ENCODE assay signal across 9 cellular contexts in the genomic region with DNA sequence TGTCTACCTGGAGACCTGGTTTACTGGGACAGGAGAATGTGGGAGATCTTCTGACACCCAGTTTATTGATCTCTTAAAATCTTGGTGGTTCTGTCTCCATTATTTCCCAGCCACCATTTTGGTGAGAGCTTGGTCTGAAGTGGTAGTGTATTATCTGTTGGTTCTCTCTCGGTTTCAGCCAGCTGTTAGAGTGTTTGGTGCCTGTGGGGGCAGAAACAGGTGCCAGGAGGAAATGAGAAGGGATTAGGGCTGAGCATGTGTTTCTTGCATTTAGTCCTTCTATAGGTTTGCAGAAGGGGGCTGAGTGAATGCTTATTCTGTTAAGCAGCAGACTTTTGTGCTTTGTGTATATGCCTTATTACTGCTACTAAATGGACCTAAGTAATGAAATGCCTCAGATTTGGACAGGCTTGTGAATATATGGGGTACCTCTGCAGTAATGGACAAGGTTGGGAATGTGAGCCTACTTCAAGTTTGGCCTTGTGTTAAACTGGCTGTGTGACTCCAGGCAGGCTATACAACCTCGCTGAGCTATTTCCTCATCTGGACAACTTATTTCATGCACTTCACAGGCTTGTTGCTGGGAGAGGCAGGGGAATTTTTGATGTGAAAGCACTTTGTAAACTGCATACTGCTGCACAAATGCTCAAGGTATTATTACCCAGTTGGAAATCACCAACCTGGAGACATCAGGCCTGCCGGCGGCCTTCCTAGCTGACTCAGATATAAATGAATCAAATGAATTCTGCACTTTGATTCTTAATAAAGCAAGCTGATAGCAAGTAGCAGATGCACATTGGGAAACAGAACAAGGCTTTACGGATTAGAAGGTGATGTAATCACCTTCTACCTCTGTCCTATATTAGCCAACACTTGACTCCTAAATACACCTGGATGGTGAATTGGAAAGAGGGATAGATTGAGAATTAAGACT. TPM values are rescaled to one million over a fixed set of nuclear protein-coding genes. Genes with fewer than 3 reads are reported as not detected.
DNase-seq lines count a peak whose midpoint lies in the region; ATAC-seq and TF ChIP-seq lines count a peak whose summit lies in the region.
"Had no signal": no experiment of that assay in that cellular context is flagged by ENCODE, and none has a peak within 500 bp of the region (broad histone marks: within the 10 kb centered on the region; RNA-seq: fewer than 3 reads in every experiment).

No MANE protein-coding gene starts in this region.

- H3K4me1 Mint-ChIP-seq in endothelial cell (ENCODE audit: unreplicated experiment) = peaks cover 53% of the 10 kb centered on the region

- H3K4me1 ChIP-seq in KMS-11 (ENCODE audit: low read depth, poor library complexity, severe bottlenecking) (peaks cover 88% of the 10 kb centered on the region), iPS-15b (ENCODE audit: control insufficient read depth, insufficient read depth, low read length) (peaks cover 70% of the 10 kb centered on the region)

- H3K27ac ChIP-seq in KMS-11 = peak overlapping the region; percentile 94

- no peak overlapping the region for H2AFZ ChIP-seq in KMS-11 (ENCODE audit: low read depth)

- H4K20me1 ChIP-seq in KMS-11 (ENCODE audit: insufficient read depth) = no peaks in the 10 kb centered on the region

- no peak overlapping the region for H3K4me3 ChIP-seq in GM12864 (ENCODE audit: low read depth, low read length)
- H3K4me3 ChIP-seq in KMS-11 (IDR thresholded peaks at IDR 0.05; ENCODE audit: insufficient read depth, low read depth, low read length) = no peak overlapping the region
- H3K4me3 ChIP-seq in iPS-15b (ENCODE audit: low read depth, low read length) = peak overlapping the region; percentile 14

- no peaks in the 10 kb centered on the region for H3K27me3 Mint-ChIP-seq in endothelial cell (ENCODE audit: unreplicated experiment)

- H3K9ac ChIP-seq in KMS-11 (peak overlapping the region; percentile 65), iPS-15b (ENCODE audit: low read depth, low read length) (no peak overlapping the region)

- H3K4me3 Mint-ChIP-seq in endothelial cell (ENCODE audit: unreplicated experiment) = no peak overlapping the region

- TF ChIP-seq CTCF in GM12864 (IDR thresholded peaks at IDR 0.05; ENCODE audit: low read depth, low read length, missing control alignments) (no peak), KMS-11 (conservative IDR thresholded peaks at IDR 0.05; ENCODE audit: low read depth, low read length) (no peak), endothelial cell (IDR thresholded peaks at IDR 0.05; ENCODE audit: unreplicated experiment) (no peak)

- DNase-seq in GM12864 (ENCODE audit: low read depth) (peak; percentile 71), NCI-H187 (lab: John Stamatoyannopoulos, UW) (no peak), epidermal melanocyte (ENCODE audit: insufficient read length, low spot score) (no peak), endothelial cell (ENCODE audit: low spot score) (no peak), COLO829 (ENCODE audit: low spot score) (no peak)
- DNase-seq: activated CD4-positive, alpha-beta T cell treated with anti-CD3 and anti-CD28 coated beads, Interleukin-2, amount 50 U/mL, for 4 hours had no signal

- H3K9me3 Mint-ChIP-seq in endothelial cell (ENCODE audit: unreplicated experiment) = no peaks in the 10 kb centered on the region

- peak overlapping the region; percentile 83 for H3K4me2 ChIP-seq in KMS-11

- H3K79me2 ChIP-seq in KMS-11 (ENCODE audit: insufficient read depth, low read depth) = peaks cover 81% of the 10 kb centered on the region

- H3K36me3 Mint-ChIP-seq in endothelial cell (ENCODE audit: low read depth, unreplicated experiment) = peaks cover 4% of the 10 kb centered on the region

- H3K36me3 ChIP-seq in KMS-11 (ENCODE audit: insufficient read depth) (no peaks in the 10 kb centered on the region), iPS-15b (ENCODE audit: control insufficient read depth, insufficient read depth, low read length) (peaks cover 8% of the 10 kb centered on the region)

- H3K27ac Mint-ChIP-seq in endothelial cell (ENCODE audit: unreplicated experiment) = no peak overlapping the region

- no peaks in the 10 kb centered on the region for H3K9me3 ChIP-seq in iPS-15b (ENCODE audit: control insufficient read depth, insufficient read depth, low read length)

- H3K27me3 ChIP-seq in KMS-11 (ENCODE audit: insufficient read depth, low read depth) (no peaks in the 10 kb centered on the region), iPS-15b (ENCODE audit: control insufficient read depth, insufficient read depth, low read length) (no peaks in the 10 kb centered on the region)

- peak; percentile 62 for ATAC-seq in GM21423 (IDR thresholded peaks at IDR 0.05; ENCODE audit: unreplicated experiment)

RNA-seq across cellular contexts. Expression of a gene that starts 9.9 kb away (rescaled TPM):
- 66.1 TPM for total RNA-seq in endothelial cell (ENCODE audit: unreplicated experiment)
